ENCODE assay signal across 22 cellular contexts in genomic region chr4:1238676-1239000, GRCh38. TPM values are rescaled to one million over a fixed set of nuclear protein-coding genes. Genes with fewer than 3 reads are reported as not detected.
DNase-seq lines count a peak whose midpoint lies in the region; ATAC-seq and TF ChIP-seq lines count a peak whose summit lies in the region.
"Had no signal": no experiment of that assay in that cellular context is flagged by ENCODE, and none has a peak within 500 bp of the region (broad histone marks: within the 10 kb centered on the region; RNA-seq: fewer than 3 reads in every experiment).

No MANE protein-coding gene starts in this region.

- no peak for ATAC-seq in T-helper 17 cell

- no peak overlapping the region for H3K27ac ChIP-seq in transverse colon
- H3K27ac ChIP-seq: esophagus squamous epithelium had no signal

- TF ChIP-seq CTCF in nephron progenitor cell (IDR thresholded peaks at IDR 0.05) (no peak), transverse colon (IDR thresholded peaks at IDR 0.05) (no peak)

- no peak for TF ChIP-seq EP300 in transverse colon (IDR thresholded peaks at IDR 0.05; ENCODE audit: low read depth)

- H3K4me1 ChIP-seq in transverse colon = peaks cover 22 to 35% (median 33%) of the 10 kb centered on the region in 4 donors

- H3K36me3 ChIP-seq in transverse colon = peaks cover 0 to 39% (median 0%) of the 10 kb centered on the region in 4 donors
- H3K36me3 ChIP-seq: uterus had no signal

- intact Hi-C loops in transverse colon (cut with DNase I; ENCODE audit: low total_unique reads) = no loop called here

- no peaks in the 10 kb centered on the region for H3K27me3 ChIP-seq in transverse colon
- H3K27me3 ChIP-seq: esophagus squamous epithelium, uterus had no signal

- no peaks in the 10 kb centered on the region for H3K36me3 Mint-ChIP-seq in T-helper 17 cell (ENCODE audit: low read depth)
- H3K36me3 Mint-ChIP-seq in nephron progenitor cell (ENCODE audit: low read depth) = peaks cover 42% of the 10 kb centered on the region

- H3K4me3 ChIP-seq in transverse colon = no peak overlapping the region
- H3K4me3 ChIP-seq: esophagus squamous epithelium, GM12878, uterus had no signal

- H3K4me3 Mint-ChIP-seq in T-helper 17 cell (no peak overlapping the region), nephron progenitor cell (no peak overlapping the region)
- H3K4me3 Mint-ChIP-seq: mesothelial cell of epicardium; neural crest cell; T-helper 1 cell treated with Interleukin-12 subunit alpha and Interleukin-12 subunit beta and Interleukin-4 antibody, amounts not matched to agents 30 μg/mL and 1 μg/mL, for 36 hours had no signal

- 97% methylated on average over 12 of the region's 12 CpGs; no CpG with 5 or more reads in 1 of the 2 donors for WGBS in transverse colon (ENCODE audit: low coverage in 1 of 2), 2 donors

- H3K9me3 ChIP-seq in T-helper 17 cell (ENCODE audit: control insufficient read depth, low read length, poor library complexity, severe bottlenecking) (no peaks in the 10 kb centered on the region), transverse colon (no peaks in the 10 kb centered on the region)
- H3K9me3 ChIP-seq: esophagus squamous epithelium, uterus had no signal

- no peaks in the 10 kb centered on the region for H3K27me3 Mint-ChIP-seq in T-helper 17 cell
- H3K27me3 Mint-ChIP-seq in nephron progenitor cell (ENCODE audit: low read depth, poor library complexity) = peaks cover 3% of the 10 kb centered on the region

- H3K9me3 Mint-ChIP-seq in nephron progenitor cell = no peaks in the 10 kb centered on the region
- H3K9me3 Mint-ChIP-seq: mesothelial cell of epicardium; neural crest cell; T-helper 1 cell treated with Interleukin-12 subunit alpha and Interleukin-12 subunit beta and Interleukin-4 antibody, amounts not matched to agents 30 μg/mL and 1 μg/mL, for 36 hours had no signal

- H3K4me1 Mint-ChIP-seq in T-helper 17 cell = peaks cover 22% of the 10 kb centered on the region
- peaks cover 27% of the 10 kb centered on the region for H3K4me1 Mint-ChIP-seq in nephron progenitor cell

- in situ Hi-C loops in transverse colon (cut with MboI; ENCODE audit: low pct_ligation_motif_present in 1 of 4, low pct_unique_long_range_greater_than_20kb in 1 of 4, low sequenced_read_pairs in 3 of 4) = no loop called here

- DNase-seq in activated naive CD4-positive, alpha-beta T cell treated with anti-CD3 and anti-CD28 coated beads, Interleukin-2, amount 50 U/mL, for 16 hours = peak; percentile 9
- no peak for DNase-seq in activated naive CD4-positive, alpha-beta T cell (lab: John Stamatoyannopoulos, UW)
- DNase-seq in T-helper 17 cell (peak in 1 of 3 donors; percentile 3), nephron progenitor cell (no peak), transverse colon (peak; percentile 4), AML-193 (lab: John Stamatoyannopoulos, UW) (no peak), DMS79 treated with DMSO at 0.1 percent for 48 hours (lab: John Stamatoyannopoulos, UW) (no peak), DMS 273 (lab: John Stamatoyannopoulos, UW; ENCODE audit: unreplicated experiment) (no peak)
- DNase-seq: activated naive CD4-positive, alpha-beta T cell treated with Interleukin-2 at 50 U/mL for 16 hours; effector CD8-positive, alpha-beta T cell; esophagus squamous epithelium; KBM-7; NCI-H146; NCI-H2171; NCI-H526 treated with DMSO at 0.1 percent for 48 hours; SIG-M5; stimulated activated CD8-positive, alpha-beta memory T cell treated with anti-CD3 and anti-CD28 coated beads, Interleukin-4, amount 100 ng/mL, for 48 hours had no signal

- H3K27ac Mint-ChIP-seq in T-helper 17 cell = peak overlapping the region; percentile 45
- H3K27ac Mint-ChIP-seq in nephron progenitor cell = peak overlapping the region; percentile 51
- H3K27ac Mint-ChIP-seq: mesothelial cell of epicardium; T-helper 1 cell treated with Interleukin-12 subunit alpha and Interleukin-12 subunit beta and Interleukin-4 antibody, amounts not matched to agents 30 μg/mL and 1 μg/mL, for 36 hours had no signal

- no peak for TF ChIP-seq POLR2A in transverse colon (IDR thresholded peaks at IDR 0.05)

RNA-seq across cellular contexts. Expression of gene CTBP1, which starts 10.3 kb away (rescaled TPM):
- total RNA-seq in T-helper 17 cell (100 to 1,000 TPM; 164 to 184 TPM), transverse colon (100 to 1,000 TPM; 183 to 457 (median 243) TPM)

RNA-seq across cellular contexts. Expression of gene MAEA, which starts 51.1 kb away (rescaled TPM):
- total RNA-seq in T-helper 17 cell (10 to 100 TPM; 46.9 to 75.8 TPM), transverse colon (100 to 1,000 TPM; 114 to 211 (median 168) TPM)

Comparison
In these comparisons a context has a peak if more than half of its experiments do, and no peak if none do; other contexts are left out.
1. DNase-seq: peak in activated naive CD4-positive, alpha-beta T cell treated with anti-CD3 and anti-CD28 coated beads, Interleukin-2, amount 50 U/mL, for 16 hours (single experiment) and transverse colon (single experiment); none in activated naive CD4-positive, alpha-beta T cell (0 of 4), nephron progenitor cell (single experiment), AML-193 (0 of 2), DMS79 treated with DMSO at 0.1 percent for 48 hours (single experiment) and DMS 273 (single experiment).